Comparison of ENCODE assay signal across 10 cellular contexts in the genomic region with DNA sequence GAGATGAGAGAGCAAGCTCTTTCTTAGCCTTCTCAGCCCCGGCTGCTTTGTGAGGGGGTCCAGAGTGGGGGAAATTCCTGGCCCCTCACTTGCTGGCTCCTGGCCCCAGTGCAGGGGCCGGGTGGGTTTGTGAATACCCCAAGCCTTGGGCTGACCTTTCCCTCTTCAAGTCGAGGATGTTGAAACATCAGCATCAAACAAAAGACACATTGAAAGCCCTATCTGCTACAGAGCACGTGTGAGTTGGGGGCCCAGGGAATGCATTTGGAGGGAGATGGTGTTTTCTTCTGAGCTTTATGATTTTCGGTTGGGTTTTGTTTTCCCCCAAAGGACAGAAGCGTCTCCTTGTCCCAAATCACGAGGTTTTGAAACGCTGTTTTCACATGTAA. TPM values are rescaled to one million over a fixed set of nuclear protein-coding genes. Genes with fewer than 3 reads are reported as not detected.
A peak's percentile ranks its signal among the peaks of the same experiment; 100 is the strongest.
DNase-seq lines count a peak whose midpoint lies in the region; ATAC-seq and TF ChIP-seq lines count a peak whose summit lies in the region.
"Had no signal": no experiment of that assay in that cellular context is flagged by ENCODE, and none has a peak within 500 bp of the region (broad histone marks: within the 10 kb centered on the region; RNA-seq: fewer than 3 reads in every experiment).

No MANE protein-coding gene starts in this region.

- no peaks in the 10 kb centered on the region for H3K9me2 ChIP-seq in OCI-LY7 (ENCODE audit: insufficient read depth, low read length)

- DNase-seq in AG09309 (ENCODE audit: low read depth) (no peak), OCI-LY7 (ENCODE audit: low spot score) (no peak), nephron progenitor cell (no peak), SW 1271 (lab: John Stamatoyannopoulos, UW) (no peak), D341Med (ENCODE audit: low spot score) (no peak)
- DNase-seq: activated gamma-delta T cell had no signal

- peaks cover 23% of the 10 kb centered on the region for H3K4me1 ChIP-seq in OCI-LY7 (ENCODE audit: insufficient read depth, low read length, poor library complexity, severe bottlenecking)
- H3K4me1 ChIP-seq in endocrine pancreas (ENCODE audit: control insufficient read depth, insufficient read depth, low read length), result no peaks in the 10 kb centered on the region

- H3K36me3 Mint-ChIP-seq in nephron progenitor cell (ENCODE audit: low read depth), result no peaks in the 10 kb centered on the region

- no peaks in the 10 kb centered on the region for H3K27me3 ChIP-seq in endocrine pancreas (ENCODE audit: control insufficient read depth, insufficient read depth, low read length)

- no TSS peak for BruUV-seq in OCI-LY7 (replicated peaks; lab: Mats Ljungman, UMichigan)

- POLR2A ChIA-PET in OCI-LY7 (lab: Charles Lee), result interaction anchor here (0.8 kb wide), 2 partner anchors 10 to 65 kb away, joined by 3 read pairs; no protein-coding TSS in a partner anchor

- TF ChIP-seq CTCF in AG09309 (IDR thresholded peaks at IDR 0.05; ENCODE audit: control insufficient read depth, insufficient read depth, low read depth, low read length, missing control alignments) (no peak), OCI-LY7 (conservative IDR thresholded peaks at IDR 0.05; ENCODE audit: low read length) (no peak), nephron progenitor cell (IDR thresholded peaks at IDR 0.05) (no peak)

- H3K79me2 ChIP-seq in OCI-LY7 (ENCODE audit: insufficient read depth, low read depth, low read length), result no peaks in the 10 kb centered on the region

- H3K9ac ChIP-seq in endocrine pancreas (ENCODE audit: control insufficient read depth, insufficient read depth, low read length), result peak overlapping the region; percentile 82
- H3K9ac ChIP-seq: KMS-11 had no signal

- CTCF ChIA-PET in OCI-LY7 (lab: Charles Lee; ENCODE audit: unreplicated experiment), result no interaction called here

- H4K20me1 ChIP-seq in OCI-LY7 (ENCODE audit: insufficient read depth, low read length), result peaks cover 6% of the 10 kb centered on the region; the same call in 1 of the 2 replicates

- no peak for ATAC-seq in HG03520 (IDR thresholded peaks at IDR 0.05; ENCODE audit: unreplicated experiment)
- ATAC-seq in HG02798 (IDR thresholded peaks at IDR 0.05; ENCODE audit: poor library complexity, unreplicated experiment), result no peak

- peak overlapping the region; percentile 98 for H3K4me3 Mint-ChIP-seq in nephron progenitor cell

- H3K9me3 Mint-ChIP-seq in nephron progenitor cell, result no peaks in the 10 kb centered on the region

- peaks cover 67% of the 10 kb centered on the region for H3K4me1 Mint-ChIP-seq in nephron progenitor cell

- H3K4me3 ChIP-seq in AG09309 (ENCODE audit: control insufficient read depth, low read depth, low read length), result peak overlapping the region; percentile 97
- H3K4me3 ChIP-seq in OCI-LY7 (ENCODE audit: low read depth, low read length, poor library complexity, severe bottlenecking), result no peak overlapping the region
- H3K4me3 ChIP-seq in endocrine pancreas (ENCODE audit: control insufficient read depth, insufficient read depth, low read length), result peak overlapping the region; percentile 48

- no peaks in the 10 kb centered on the region for H3K9me3 ChIP-seq in OCI-LY7 (ENCODE audit: low read length)
- no peaks in the 10 kb centered on the region for H3K9me3 ChIP-seq in endocrine pancreas (ENCODE audit: control insufficient read depth, low read length)

- no peak overlapping the region for H3K27ac ChIP-seq in OCI-LY7 (ENCODE audit: low read depth, low read length, poor library complexity, severe bottlenecking)
- H3K27ac ChIP-seq: KMS-11 had no signal

- H3K36me3 ChIP-seq in OCI-LY7 (ENCODE audit: insufficient read depth, low read length) (no peaks in the 10 kb centered on the region), endocrine pancreas (ENCODE audit: control insufficient read depth, insufficient read depth, low read length) (no peaks in the 10 kb centered on the region)

- H3K27me3 Mint-ChIP-seq in nephron progenitor cell (ENCODE audit: low read depth, poor library complexity), result peaks cover 9% of the 10 kb centered on the region

- intact Hi-C loops in OCI-LY7 (cut with micrococcal nuclease; ENCODE audit: unreplicated experiment), result no loop called here

- H3K27ac Mint-ChIP-seq in nephron progenitor cell, result peak overlapping the region; percentile 98

- H2AFZ ChIP-seq in OCI-LY7 (ENCODE audit: low read length), result no peak overlapping the region

- H3K4me2 ChIP-seq in OCI-LY7 (ENCODE audit: low read length), result peak overlapping the region; percentile 97

RNA-seq across cellular contexts. Expression of a gene that starts 2.8 kb away (rescaled TPM):
- 18.9 and 20.4 TPM in 2 replicates for total RNA-seq in OCI-LY7 (2014; rRNA removed; shearing (Covaris generic))
- 58.3 and 66.9 TPM in 2 replicates for total RNA-seq in OCI-LY7 (2022)
